ENCODE assay signal across 9 cellular contexts in genomic region chr3:24520941-24521305, GRCh38. TPM values are rescaled to one million over a fixed set of nuclear protein-coding genes. Genes with fewer than 3 reads are reported as not detected.
DNase-seq lines count a peak whose midpoint lies in the region; ATAC-seq and TF ChIP-seq lines count a peak whose summit lies in the region.
"Had no signal": no experiment of that assay in that cellular context is flagged by ENCODE, and none has a peak within 500 bp of the region (broad histone marks: within the 10 kb centered on the region; RNA-seq: fewer than 3 reads in every experiment).

No MANE protein-coding gene starts in this region.

- H3K27me3 Mint-ChIP-seq in WTC11 (ENCODE audit: low read depth) = peaks cover 64% of the 10 kb centered on the region
- H3K27me3 Mint-ChIP-seq in activated CD4-positive, alpha-beta memory T cell treated with anti-CD3 and anti-CD28 coated beads, Interleukin-2, amount 10 ng/mL, durations not matched to agents 7 days and 5 days = peaks cover 34% of the 10 kb centered on the region

- no peaks in the 10 kb centered on the region for H3K9me3 ChIP-seq in ES-I3 (ENCODE audit: control insufficient read depth, insufficient read depth, low read length)
- no peaks in the 10 kb centered on the region for H3K9me3 ChIP-seq in hepatocyte (ENCODE audit: low read depth)
- no peaks in the 10 kb centered on the region for H3K9me3 ChIP-seq in psoas muscle

- DNase-seq in WTC11 (ENCODE audit: low spot score) (no peak), hepatocyte (ENCODE audit: low spot score) (no peak), psoas muscle (no peak), KBM-7 (no peak), Kasumi-1 (lab: John Stamatoyannopoulos, UW) (no peak)
- no peak for DNase-seq in activated CD4-positive, alpha-beta memory T cell treated with anti-CD3 and anti-CD28 coated beads, Interleukin-2, amount 10 ng/mL, durations not matched to agents 7 days and 5 days

- intact Hi-C loops in psoas muscle (cut with DNase I) = loop anchor here (5.0 to 10.0 kb wide), 3 partner anchors 61 to 161 kb away; no protein-coding TSS in a partner anchor

- CTCF ChIA-PET in WTC11 (lab: Charles Lee) = interaction anchor here (0.6 to 1.8 kb wide), 5 partner anchors 24 to 556 kb away, joined by 3 to 8 read pairs (median 3); partner anchors contain the start of gene THRB
- CTCF ChIA-PET in activated CD4-positive, alpha-beta memory T cell treated with anti-CD3 and anti-CD28 coated beads, Interleukin-2, amount 10 ng/mL, durations not matched to agents 7 days and 5 days (lab: Charles Lee) = no interaction called here

- H3K36me3 ChIP-seq in ES-I3 (ENCODE audit: insufficient read depth, low read length) (no peaks in the 10 kb centered on the region), hepatocyte (replicated peaks; ENCODE audit: insufficient read depth, low read depth) (no peaks in the 10 kb centered on the region), psoas muscle (ENCODE audit: insufficient read depth in 1 of 2, low read depth in 1 of 2) (no peaks in the 10 kb centered on the region)

- H3K27ac ChIP-seq in hepatocyte (peak overlapping the region; percentile 95), psoas muscle (peak overlapping the region; percentile 88)

- H4K20me1 ChIP-seq in hepatocyte (ENCODE audit: insufficient read depth, poor library complexity, severe bottlenecking) = no peaks in the 10 kb centered on the region

- H3K36me3 Mint-ChIP-seq in WTC11 = no peaks in the 10 kb centered on the region
- peaks cover 3% of the 10 kb centered on the region for H3K36me3 Mint-ChIP-seq in activated CD4-positive, alpha-beta memory T cell treated with anti-CD3 and anti-CD28 coated beads, Interleukin-2, amount 10 ng/mL, durations not matched to agents 7 days and 5 days (ENCODE audit: low read depth)

- H3K4me3 ChIP-seq in hepatocyte (peak overlapping the region; percentile 60), psoas muscle (peak overlapping the region; percentile 84)

- no peaks in the 10 kb centered on the region for H3K9me3 Mint-ChIP-seq in WTC11
- H3K9me3 Mint-ChIP-seq in activated CD4-positive, alpha-beta memory T cell treated with anti-CD3 and anti-CD28 coated beads, Interleukin-2, amount 10 ng/mL, durations not matched to agents 7 days and 5 days = no peaks in the 10 kb centered on the region
- H3K9me3 Mint-ChIP-seq: activated T-helper 17 cell treated with anti-CD3 and anti-CD28 coated beads, Interleukin-2, amount 50 U/mL, for 72 hours had no signal

- peak overlapping the region; percentile 74; the same call in 1 of the 2 replicates for H3K9ac ChIP-seq in ES-I3 (ENCODE audit: low read depth, low read length)

- 28% methylated on average over 2 of the region's 2 CpGs for WGBS in hepatocyte (ENCODE audit: low lambda C conversion rate, missing lambda C conversion rate)
- 37 to 45% (median 44%) methylated on average over 2 of the region's 2 CpGs for WGBS in psoas muscle, 3 donors

- H3K4me1 ChIP-seq in ES-I3 (ENCODE audit: insufficient read depth, low read length) = peaks cover 16% of the 10 kb centered on the region
- peaks cover 28% of the 10 kb centered on the region for H3K4me1 ChIP-seq in hepatocyte (ENCODE audit: insufficient read depth)
- H3K4me1 ChIP-seq in psoas muscle = peaks cover 6% of the 10 kb centered on the region

- peak overlapping the region; percentile 65 for H3K4me3 Mint-ChIP-seq in WTC11
- H3K4me3 Mint-ChIP-seq in activated CD4-positive, alpha-beta memory T cell treated with anti-CD3 and anti-CD28 coated beads, Interleukin-2, amount 10 ng/mL, durations not matched to agents 7 days and 5 days = no peak overlapping the region
- H3K4me3 Mint-ChIP-seq: activated T-helper 17 cell treated with anti-CD3 and anti-CD28 coated beads, Interleukin-2, amount 50 U/mL, for 72 hours had no signal

- peak overlapping the region; percentile 87 for H2AFZ ChIP-seq in hepatocyte

- H3K27me3 ChIP-seq in hepatocyte (no peaks in the 10 kb centered on the region), psoas muscle (ENCODE audit: insufficient read depth in 3 of 3, low read length in 2 of 3) (no peaks in the 10 kb centered on the region)

- H3K79me2 ChIP-seq in hepatocyte = no peaks in the 10 kb centered on the region

- ATAC-seq in WTC11 (peak; percentile 5; the same call in 1 of the 2 replicates), psoas muscle (no peak), GM19395 (IDR thresholded peaks at IDR 0.05; ENCODE audit: unreplicated experiment) (no peak)
- ATAC-seq: activated T-helper 17 cell treated with anti-CD3 and anti-CD28 coated beads, Interleukin-2, amount 50 U/mL, for 72 hours had no signal

- H3K9me2 ChIP-seq in hepatocyte (replicated peaks; ENCODE audit: insufficient read depth) = no peaks in the 10 kb centered on the region

- no peak for TF ChIP-seq CTCF in WTC11 (IDR thresholded peaks at IDR 0.05)
- no peak for TF ChIP-seq CTCF in hepatocyte (IDR thresholded peaks at IDR 0.05; ENCODE audit: poor library complexity)
- no peak for TF ChIP-seq CTCF in psoas muscle (IDR thresholded peaks at IDR 0.05)

- H3K27ac Mint-ChIP-seq in WTC11 = no peak overlapping the region
- no peak overlapping the region for H3K27ac Mint-ChIP-seq in activated CD4-positive, alpha-beta memory T cell treated with anti-CD3 and anti-CD28 coated beads, Interleukin-2, amount 10 ng/mL, durations not matched to agents 7 days and 5 days
- H3K27ac Mint-ChIP-seq: activated T-helper 17 cell treated with anti-CD3 and anti-CD28 coated beads, Interleukin-2, amount 50 U/mL, for 72 hours had no signal

- in situ Hi-C loops in KBM-7 (cut with MboI; ENCODE audit: low pct_unique_long_range_greater_than_20kb, low sequenced_read_pairs) = no loop called here

- peak overlapping the region; percentile 94 for H3K4me2 ChIP-seq in hepatocyte

- POLR2A ChIA-PET in WTC11 (lab: Charles Lee) = no interaction called here
- POLR2A ChIA-PET in activated CD4-positive, alpha-beta memory T cell treated with anti-CD3 and anti-CD28 coated beads, Interleukin-2, amount 10 ng/mL, durations not matched to agents 7 days and 5 days (lab: Charles Lee) = no interaction called here

- peaks cover 37% of the 10 kb centered on the region for H3K4me1 Mint-ChIP-seq in WTC11
- no peaks in the 10 kb centered on the region for H3K4me1 Mint-ChIP-seq in activated CD4-positive, alpha-beta memory T cell treated with anti-CD3 and anti-CD28 coated beads, Interleukin-2, amount 10 ng/mL, durations not matched to agents 7 days and 5 days

TF ChIP-seq in WTC11, 78 proteins besides CTCF, POLR2A, EP300 and RAD21 (continues in another document):
- no peak for TF ChIP-seq CREM (CRISPR knock-in tag; IDR thresholded peaks at IDR 0.05)
- TF ChIP-seq, protein P1, sequence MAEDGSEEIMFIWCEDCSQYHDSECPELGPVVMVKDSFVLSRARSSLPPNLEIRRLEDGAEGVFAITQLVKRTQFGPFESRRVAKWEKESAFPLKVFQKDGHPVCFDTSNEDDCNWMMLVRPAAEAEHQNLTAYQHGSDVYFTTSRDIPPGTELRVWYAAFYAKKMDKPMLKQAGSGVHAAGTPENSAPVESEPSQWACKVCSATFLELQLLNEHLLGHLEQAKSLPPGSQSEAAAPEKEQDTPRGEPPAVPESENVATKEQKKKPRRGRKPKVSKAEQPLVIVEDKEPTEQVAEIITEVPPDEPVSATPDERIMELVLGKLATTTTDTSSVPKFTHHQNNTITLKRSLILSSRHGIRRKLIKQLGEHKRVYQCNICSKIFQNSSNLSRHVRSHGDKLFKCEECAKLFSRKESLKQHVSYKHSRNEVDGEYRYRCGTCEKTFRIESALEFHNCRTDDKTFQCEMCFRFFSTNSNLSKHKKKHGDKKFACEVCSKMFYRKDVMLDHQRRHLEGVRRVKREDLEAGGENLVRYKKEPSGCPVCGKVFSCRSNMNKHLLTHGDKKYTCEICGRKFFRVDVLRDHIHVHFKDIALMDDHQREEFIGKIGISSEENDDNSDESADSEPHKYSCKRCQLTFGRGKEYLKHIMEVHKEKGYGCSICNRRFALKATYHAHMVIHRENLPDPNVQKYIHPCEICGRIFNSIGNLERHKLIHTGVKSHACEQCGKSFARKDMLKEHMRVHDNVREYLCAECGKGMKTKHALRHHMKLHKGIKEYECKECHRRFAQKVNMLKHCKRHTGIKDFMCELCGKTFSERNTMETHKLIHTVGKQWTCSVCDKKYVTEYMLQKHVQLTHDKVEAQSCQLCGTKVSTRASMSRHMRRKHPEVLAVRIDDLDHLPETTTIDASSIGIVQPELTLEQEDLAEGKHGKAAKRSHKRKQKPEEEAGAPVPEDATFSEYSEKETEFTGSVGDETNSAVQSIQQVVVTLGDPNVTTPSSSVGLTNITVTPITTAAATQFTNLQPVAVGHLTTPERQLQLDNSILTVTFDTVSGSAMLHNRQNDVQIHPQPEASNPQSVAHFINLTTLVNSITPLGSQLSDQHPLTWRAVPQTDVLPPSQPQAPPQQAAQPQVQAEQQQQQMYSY (CRISPR knock-in tag; IDR thresholded peaks at IDR 0.05) = no peak
- no peak for TF ChIP-seq FOXK1 (CRISPR knock-in tag; IDR thresholded peaks at IDR 0.05)
- no peak for TF ChIP-seq ELF4 (CRISPR knock-in tag; IDR thresholded peaks at IDR 0.05; ENCODE audit: low read depth)
- TF ChIP-seq ERG (CRISPR knock-in tag; IDR thresholded peaks at IDR 0.05) = no peak
- TF ChIP-seq GABPB1 (CRISPR knock-in tag; IDR thresholded peaks at IDR 0.05) = no peak

RNA-seq across cellular contexts. Expression of gene THRB, which starts 26.3 kb away (rescaled TPM):
- total RNA-seq in WTC11 (2021) = 4.5 to 5.8 TPM (median 4.8 TPM) in 3 replicates
- total RNA-seq in hepatocyte = 60.0 and 66.4 TPM in 2 replicates
- 26.8 and 28.1 TPM in 2 replicates for polyA plus RNA-seq in hepatocyte
- total RNA-seq in psoas muscle = 10 to 100 TPM; 29.1 to 38.6 (median 33.1) TPM
- 10 to 100 TPM; 11.5 to 33.3 (median 16.2) TPM for polyA plus RNA-seq in psoas muscle
- not detected for total RNA-seq in activated CD4-positive, alpha-beta memory T cell treated with anti-CD3 and anti-CD28 coated beads, Interleukin-2, amount 10 ng/mL, durations not matched to agents 7 days and 5 days
- total RNA-seq: activated T-helper 17 cell treated with anti-CD3 and anti-CD28 coated beads, Interleukin-2, amount 50 U/mL, for 72 hours had no signal
